Comparison of ENCODE assay signal across 26 cellular contexts in the genomic region with DNA sequence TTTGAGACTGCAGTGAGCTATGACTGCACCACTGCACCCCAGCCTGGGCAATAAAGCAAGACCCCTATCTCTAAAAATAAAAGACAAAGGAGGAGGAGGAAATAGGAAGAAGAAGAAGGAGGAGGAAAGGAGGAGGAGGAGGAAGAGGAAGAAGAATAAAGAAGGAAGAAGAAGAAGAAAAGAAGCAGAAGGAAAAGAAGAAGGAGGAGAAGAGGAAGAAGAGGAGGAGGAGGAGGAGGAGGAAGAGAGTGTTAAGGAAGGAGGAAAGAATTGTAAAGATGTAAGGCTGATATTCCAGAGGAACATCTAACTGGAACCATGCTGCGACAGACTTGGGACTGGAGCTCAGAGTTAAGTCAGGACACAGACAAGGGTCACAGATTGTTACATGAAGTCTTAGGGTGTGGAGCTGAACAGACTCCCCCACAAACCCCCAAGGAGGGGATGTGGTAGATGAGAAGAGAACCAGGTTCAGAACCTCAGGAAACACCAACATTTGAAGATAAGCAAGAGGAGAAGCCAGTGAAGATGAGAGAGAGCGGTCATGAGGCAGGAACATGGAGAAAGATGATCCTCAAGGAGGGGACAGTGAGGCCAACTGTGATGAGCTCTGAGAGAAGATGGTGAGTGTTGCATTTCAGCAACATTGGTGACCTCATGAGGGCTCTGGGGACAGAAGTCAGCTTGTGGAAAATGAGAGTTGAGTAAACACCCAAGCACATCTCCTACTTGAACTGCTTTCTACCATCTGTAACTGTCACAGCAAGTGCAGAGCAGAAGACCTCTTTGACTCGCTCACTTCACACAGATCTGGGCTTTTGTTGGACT.
"Had no signal": no experiment of that assay in that cellular context is flagged by ENCODE, and none has a peak within 500 bp of the region (broad histone marks: within the 10 kb centered on the region; RNA-seq: fewer than 3 reads in every experiment).

No MANE protein-coding gene starts in this region.

- H3K4me3 ChIP-seq: ascending aorta, neural progenitor cell, right atrium auricular region, smooth muscle cell, testis, transverse colon had no signal

- H3K4me2 ChIP-seq: neural progenitor cell, smooth muscle cell had no signal

- H3K27ac ChIP-seq: ascending aorta, neural progenitor cell, right atrium auricular region, testis, transverse colon had no signal

- H3K9ac ChIP-seq: neural progenitor cell had no signal

- H3K9me3 ChIP-seq: testis, transverse colon had no signal

- ATAC-seq: effector memory CD8-positive, alpha-beta T cell; natural killer cell had no signal

- H3K27me3 ChIP-seq: ascending aorta, neural progenitor cell, right atrium auricular region, testis, transverse colon had no signal

- DNase-seq: activated B cell treated with CpG ODN at 0.5 μM for 24 hours; activated CD4-positive, alpha-beta T cell treated with anti-CD3 and anti-CD28 coated beads, Interleukin-2, amount 50 U/mL, for 4 hours; activated CD8-positive, alpha-beta memory T cell treated with anti-CD3 and anti-CD28 coated beads for 24 hours; activated gamma-delta T cell; activated naive CD4-positive, alpha-beta T cell treated with anti-CD3 and anti-CD28 coated beads, Interleukin-2, amount 10 ng/mL, durations not matched to agents 7 days and 5 days; activated naive CD8-positive, alpha-beta T cell treated with anti-CD3 and anti-CD28 coated beads, Interleukin-2, amount 10 ng/mL, durations not matched to agents 7 days and 5 days; cortex of kidney; effector memory CD8-positive, alpha-beta T cell; erythroblast; foreskin fibroblast; head of caudate nucleus; hippocampal formation; kidney; natural killer cell; occipital lobe; stimulated activated CD4-positive, alpha-beta T cell treated with anti-CD3 and anti-CD28 coated beads, Interleukin-1b, Interleukin-23, amount 100 ng/mL, for 48 hours; stimulated activated CD4-positive, alpha-beta T cell treated with anti-CD3 and anti-CD28 coated beads, Interleukin-4, amount 100 ng/mL, for 4 hours; stimulated activated CD8-positive, alpha-beta memory T cell treated with anti-CD3 and anti-CD28 coated beads, Interleukin-4, amount 100 ng/mL, for 48 hours; stimulated activated naive CD4-positive, alpha-beta T cell; T-helper 9 cell; testis; transverse colon had no signal

- H2AFZ ChIP-seq: neural progenitor cell had no signal

- H3K36me3 ChIP-seq: ascending aorta, neural progenitor cell, right atrium auricular region, transverse colon had no signal

- H3K4me1 ChIP-seq: ascending aorta, neural progenitor cell, right atrium auricular region had no signal
